Comparison of ENCODE assay signal across 33 cellular contexts in genomic region chr4:100479971-100480370, GRCh38. TPM values are rescaled to one million over a fixed set of nuclear protein-coding genes. Genes with fewer than 3 reads are reported as not detected.
"Had no signal": no experiment of that assay in that cellular context is flagged by ENCODE, and none has a peak within 500 bp of the region (broad histone marks: within the 10 kb centered on the region; RNA-seq: fewer than 3 reads in every experiment).

No MANE protein-coding gene starts in this region.

- H3K27me3 ChIP-seq: ascending aorta, cardiac muscle cell had no signal

- FAIRE-seq: bronchial epithelial cell, TTC549 had no signal

- H3K4me1 ChIP-seq: ascending aorta had no signal

- DNase-seq: activated B cell treated with CpG ODN at 0.5 μM for 24 hours; activated CD4-positive, alpha-beta memory T cell treated with anti-CD3 and anti-CD28 coated beads, Interleukin-2, amount 10 ng/mL, durations not matched to agents 7 days and 5 days; activated CD4-positive, alpha-beta T cell treated with anti-CD3 and anti-CD28 coated beads for 36 hours; activated CD4-positive, alpha-beta T cell treated with anti-CD3 and anti-CD28 coated beads for 48 hours; activated CD4-positive, alpha-beta T cell treated with anti-CD3 and anti-CD28 coated beads, Interleukin-2, amount 10 ng/mL, durations not matched to agents 7 days and 5 days; activated CD4-positive, alpha-beta T cell treated with anti-CD3 and anti-CD28 coated beads, Interleukin-2, amount 50 U/mL, for 48 hours; activated CD4-positive, CD25-positive, alpha-beta regulatory T cell treated with anti-CD3 and anti-CD28 coated beads, Interleukin-2, amount 50 U/mL, for 72 hours; activated CD8-positive, alpha-beta memory T cell treated with anti-CD3 and anti-CD28 coated beads for 24 hours; activated CD8-positive, alpha-beta memory T cell treated with anti-CD3 and anti-CD28 coated beads, Interleukin-2, amount 10 ng/mL, durations not matched to agents 7 days and 5 days; activated CD8-positive, alpha-beta memory T cell treated with anti-CD3 and anti-CD28 coated beads, Interleukin-2, amount 50 U/mL, for 48 hours; activated CD8-positive, alpha-beta T cell treated with anti-CD3 and anti-CD28 coated beads, Interleukin-2, amount 10 ng/mL, durations not matched to agents 7 days and 5 days; activated effector memory CD4-positive, alpha-beta T cell treated with Interleukin-2 at 50 U/mL for 16 hours; activated gamma-delta T cell; activated naive CD4-positive, alpha-beta T cell treated with anti-CD3 and anti-CD28 coated beads, Interleukin-2, amount 10 ng/mL, durations not matched to agents 7 days and 5 days; activated naive CD4-positive, alpha-beta T cell treated with Interleukin-2 at 50 U/mL for 16 hours; activated naive CD8-positive, alpha-beta T cell treated with anti-CD3 and anti-CD28 coated beads, Interleukin-2, amount 10 ng/mL, durations not matched to agents 7 days and 5 days; activated naive CD8-positive, alpha-beta T cell treated with anti-CD3 and anti-CD28 coated beads, Interleukin-2, amount 50 U/mL, for 24 hours; activated T-cell treated with anti-CD3 and anti-CD28 coated beads, Interleukin-2, amount 50 U/mL, for 24 hours; activated T-cell treated with anti-CD3 and anti-CD28 coated beads, Interleukin-2, amount 50 U/mL, for 48 hours; amygdala; anterior cingulate cortex; caudate nucleus; cerebellar nuclear complex; T-helper 2 cell; T-helper 9 cell had no signal

- H3K4me3 ChIP-seq: ascending aorta, cardiac muscle cell had no signal

- H3K9me3 ChIP-seq: ascending aorta had no signal

- H3K36me3 ChIP-seq: ascending aorta, cardiac muscle cell had no signal

- H3K27ac ChIP-seq: ascending aorta, cardiac muscle cell, VCaP had no signal

- ATAC-seq: activated CD4-positive, alpha-beta T cell treated with anti-CD3 and anti-CD28 coated beads for 36 hours; activated CD8-positive, alpha-beta memory T cell treated with anti-CD3 and anti-CD28 coated beads, Interleukin-2, amount 10 ng/mL, durations not matched to agents 7 days and 5 days; activated CD8-positive, alpha-beta T cell treated with anti-CD3 and anti-CD28 coated beads, Interleukin-2, amount 10 ng/mL, durations not matched to agents 7 days and 5 days; activated naive CD8-positive, alpha-beta T cell treated with anti-CD3 and anti-CD28 coated beads, Interleukin-2, amount 50 U/mL, for 24 hours had no signal

RNA-seq across cellular contexts. Expression of gene EMCN, which starts 37.9 kb away (rescaled TPM):
- total RNA-seq: activated B cell treated with CpG ODN at 0.5 μM for 24 hours; activated CD4-positive, alpha-beta memory T cell treated with anti-CD3 and anti-CD28 coated beads, Interleukin-2, amount 10 ng/mL, durations not matched to agents 7 days and 5 days; activated CD4-positive, alpha-beta T cell treated with anti-CD3 and anti-CD28 coated beads for 36 hours; activated CD4-positive, alpha-beta T cell treated with anti-CD3 and anti-CD28 coated beads, Interleukin-2, amount 10 ng/mL, durations not matched to agents 7 days and 5 days; activated CD8-positive, alpha-beta memory T cell treated with anti-CD3 and anti-CD28 coated beads, Interleukin-2, amount 10 ng/mL, durations not matched to agents 7 days and 5 days; activated CD8-positive, alpha-beta T cell treated with anti-CD3 and anti-CD28 coated beads, Interleukin-2, amount 10 ng/mL, durations not matched to agents 7 days and 5 days; activated naive CD8-positive, alpha-beta T cell treated with anti-CD3 and anti-CD28 coated beads, Interleukin-2, amount 10 ng/mL, durations not matched to agents 7 days and 5 days; activated T-helper 2 cell treated with anti-CD3 and anti-CD28 coated beads, Interferon-gamma antibody, Interleukin-2, Interleukin-4, amounts not matched to agents 10 μg/mL and 5 μg/mL and 100 μg/mL, durations not matched to agents 14 hours and 24 hours and 36 hours; bronchial epithelial cell; chondrocyte; T-helper 1 cell treated with Interleukin-12 subunit alpha and Interleukin-12 subunit beta and Interleukin-4 antibody, amounts not matched to agents 30 ng/mL and 1 ng/mL, for 36 hours had no signal
